Comparison of ENCODE assay signal across 30 cellular contexts in the genomic region with DNA sequence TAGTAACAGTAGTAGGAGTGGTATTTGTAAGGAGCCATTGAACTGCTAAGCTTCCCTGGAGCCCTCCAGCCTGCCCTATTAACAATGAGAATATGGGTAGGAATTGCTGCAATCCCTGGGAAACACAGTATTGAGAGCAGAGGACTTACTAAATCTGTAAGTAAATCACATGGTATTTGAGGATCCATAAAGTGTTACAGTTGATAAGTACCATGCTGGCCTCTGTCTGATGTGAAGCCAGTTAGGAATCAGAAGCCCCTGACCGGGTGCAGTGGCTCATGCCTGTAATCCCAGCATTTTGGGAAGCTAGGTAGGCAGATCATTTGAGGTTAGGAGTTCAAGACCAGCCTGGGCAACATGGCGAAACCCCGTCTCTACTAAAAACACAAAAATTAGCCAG.
"Had no signal": no experiment of that assay in that cellular context is flagged by ENCODE, and none has a peak within 500 bp of the region (broad histone marks: within the 10 kb centered on the region; RNA-seq: fewer than 3 reads in every experiment).

No MANE protein-coding gene starts in this region.

- H3K27ac Mint-ChIP-seq: naive thymus-derived CD8-positive, alpha-beta T cell; natural killer cell treated with Interleukin-12 subunit alpha and Interleukin-12 subunit beta and Interleukin-15 and Interleukin-18, amount 100 ng/mL, for 72 hours; nephron progenitor cell; progenitor cell of endocrine pancreas; stimulated activated effector memory CD8-positive, alpha-beta T cell treated with anti-CD3 and anti-CD28 coated beads, Interleukin-12 subunit alpha, Interleukin-12 subunit beta, amount 100 ng/mL, for 72 hours; stimulated activated naive CD8-positive, alpha-beta T cell treated with anti-CD3 and anti-CD28 coated beads, Interleukin-15, amount 100 ng/mL, for 72 hours; type B pancreatic cell had no signal

- H3K4me3 ChIP-seq: psoas muscle, right lobe of liver, sigmoid colon, suprapubic skin, testis, tibial artery, transverse colon, upper lobe of right lung, uterus had no signal

- H3K27me3 ChIP-seq: neutrophil, right lobe of liver, sigmoid colon, suprapubic skin, testis, tibial artery, transverse colon, upper lobe of right lung, uterus had no signal

- H3K9me3 Mint-ChIP-seq: naive thymus-derived CD8-positive, alpha-beta T cell; natural killer cell treated with Interleukin-12 subunit alpha and Interleukin-12 subunit beta and Interleukin-15 and Interleukin-18, amount 100 ng/mL, for 72 hours; nephron progenitor cell; neural crest cell; stimulated activated effector memory CD8-positive, alpha-beta T cell treated with anti-CD3 and anti-CD28 coated beads, Interleukin-12 subunit alpha, Interleukin-12 subunit beta, amount 100 ng/mL, for 72 hours; stimulated activated naive CD8-positive, alpha-beta T cell treated with anti-CD3 and anti-CD28 coated beads, Interleukin-15, amount 100 ng/mL, for 72 hours had no signal

- H3K9ac ChIP-seq: parathyroid adenoma had no signal

- ATAC-seq: naive thymus-derived CD8-positive, alpha-beta T cell; natural killer cell treated with Interleukin-12 subunit alpha and Interleukin-12 subunit beta and Interleukin-15 and Interleukin-18, amount 100 ng/mL, for 72 hours; psoas muscle; right cardiac atrium; right lobe of liver; stimulated activated effector memory CD8-positive, alpha-beta T cell treated with anti-CD3 and anti-CD28 coated beads, Interleukin-12 subunit alpha, Interleukin-12 subunit beta, amount 100 ng/mL, for 72 hours; stimulated activated naive CD8-positive, alpha-beta T cell treated with anti-CD3 and anti-CD28 coated beads, Interleukin-15, amount 100 ng/mL, for 72 hours; stimulated activated naive CD8-positive, alpha-beta T cell treated with anti-CD3 and anti-CD28 coated beads, Interleukin-15, Interleukin-2, amounts not matched to agents 100 U/mL and 50 U/mL, for 24 hours; upper lobe of right lung had no signal

- H2AFZ ChIP-seq: parathyroid adenoma had no signal

- H3K4me1 Mint-ChIP-seq: naive thymus-derived CD8-positive, alpha-beta T cell; neural crest cell; stimulated activated effector memory CD8-positive, alpha-beta T cell treated with anti-CD3 and anti-CD28 coated beads, Interleukin-12 subunit alpha, Interleukin-12 subunit beta, amount 100 ng/mL, for 72 hours; stimulated activated naive CD8-positive, alpha-beta T cell treated with anti-CD3 and anti-CD28 coated beads, Interleukin-15, amount 100 ng/mL, for 72 hours had no signal

- H3K27me3 Mint-ChIP-seq: progenitor cell of endocrine pancreas, type B pancreatic cell had no signal

- FAIRE-seq: small intestine had no signal

- H3K27ac ChIP-seq: neutrophil, parathyroid adenoma, psoas muscle, right lobe of liver, sigmoid colon, suprapubic skin, tibial artery, transverse colon, upper lobe of right lung, uterus had no signal

- H3K4me1 ChIP-seq: parathyroid adenoma, psoas muscle, suprapubic skin, tibial artery, transverse colon, upper lobe of right lung, uterus had no signal

- H3K36me3 Mint-ChIP-seq: naive thymus-derived CD8-positive, alpha-beta T cell; natural killer cell treated with Interleukin-12 subunit alpha and Interleukin-12 subunit beta and Interleukin-15 and Interleukin-18, amount 100 ng/mL, for 72 hours; stimulated activated effector memory CD8-positive, alpha-beta T cell treated with anti-CD3 and anti-CD28 coated beads, Interleukin-12 subunit alpha, Interleukin-12 subunit beta, amount 100 ng/mL, for 72 hours; type B pancreatic cell had no signal

- DNase-seq: naive thymus-derived CD8-positive, alpha-beta T cell; nephron progenitor cell; nucleus accumbens; posterior cingulate gyrus; psoas muscle; right cardiac atrium; right lobe of liver; sigmoid colon; small intestine; stimulated activated CD4-positive, alpha-beta T cell treated with anti-CD3 and anti-CD28 coated beads, Interleukin-15, amount 100 ng/mL, for 24 hours; stimulated activated CD4-positive, alpha-beta T cell treated with anti-CD3 and anti-CD28 coated beads, Interleukin-2, amount 100 ng/mL, for 24 hours; stimulated activated CD4-positive, alpha-beta T cell treated with anti-CD3 and anti-CD28 coated beads, Interleukin-2, amount 100 ng/mL, for 48 hours; stimulated activated CD4-positive, alpha-beta T cell treated with anti-CD3 and anti-CD28 coated beads, Interleukin-4, amount 100 ng/mL, for 24 hours; stimulated activated naive CD4-positive, alpha-beta T cell; stimulated activated naive CD8-positive, alpha-beta T cell treated with anti-CD3 and anti-CD28 coated beads, Interleukin-15, amount 100 ng/mL, for 72 hours; stimulated activated naive CD8-positive, alpha-beta T cell treated with anti-CD3 and anti-CD28 coated beads, Interleukin-15, Interleukin-2, amounts not matched to agents 100 U/mL and 50 U/mL, for 24 hours; substantia nigra; testis; tibial artery; transverse colon; upper lobe of right lung; uterus had no signal

- H3K79me2 ChIP-seq: parathyroid adenoma had no signal

- H3K36me3 ChIP-seq: neutrophil, right lobe of liver, sigmoid colon, suprapubic skin, tibial artery, transverse colon, upper lobe of right lung, uterus had no signal

- H3K9me3 ChIP-seq: neutrophil, psoas muscle, right lobe of liver, sigmoid colon, suprapubic skin, testis, tibial artery, transverse colon, upper lobe of right lung, uterus had no signal

- H3K4me3 Mint-ChIP-seq: naive thymus-derived CD8-positive, alpha-beta T cell; natural killer cell treated with Interleukin-12 subunit alpha and Interleukin-12 subunit beta and Interleukin-15 and Interleukin-18, amount 100 ng/mL, for 72 hours; nephron progenitor cell; neural crest cell; stimulated activated effector memory CD8-positive, alpha-beta T cell treated with anti-CD3 and anti-CD28 coated beads, Interleukin-12 subunit alpha, Interleukin-12 subunit beta, amount 100 ng/mL, for 72 hours; stimulated activated naive CD8-positive, alpha-beta T cell treated with anti-CD3 and anti-CD28 coated beads, Interleukin-15, amount 100 ng/mL, for 72 hours; type B pancreatic cell had no signal
